ENCODE assay signal across 1 cellular context in the genomic region with DNA sequence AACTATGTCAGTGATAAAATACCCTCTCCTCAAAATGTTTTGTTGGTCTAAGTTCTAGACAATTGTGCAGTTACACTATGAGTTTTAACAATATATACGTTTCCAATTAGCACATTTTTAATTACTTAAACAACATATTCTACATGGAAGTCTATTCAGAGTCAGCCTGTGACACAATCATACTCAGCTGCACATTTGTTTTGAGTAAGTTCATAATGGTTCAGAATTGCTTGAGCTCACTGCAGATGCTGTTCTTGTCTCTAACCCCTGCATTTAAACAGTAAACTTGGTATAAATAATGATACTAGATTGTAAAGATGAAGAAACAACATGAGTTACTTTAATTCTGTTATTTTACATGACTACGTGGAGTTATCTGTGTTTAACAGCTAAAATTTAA.
TF ChIP-seq lines count a peak whose summit lies in the region.

No MANE protein-coding gene starts in this region.

TF ChIP-seq in K562, 482 proteins besides CTCF, POLR2A, EP300 and RAD21 (continued from another document):
- TF ChIP-seq, protein P1, sequence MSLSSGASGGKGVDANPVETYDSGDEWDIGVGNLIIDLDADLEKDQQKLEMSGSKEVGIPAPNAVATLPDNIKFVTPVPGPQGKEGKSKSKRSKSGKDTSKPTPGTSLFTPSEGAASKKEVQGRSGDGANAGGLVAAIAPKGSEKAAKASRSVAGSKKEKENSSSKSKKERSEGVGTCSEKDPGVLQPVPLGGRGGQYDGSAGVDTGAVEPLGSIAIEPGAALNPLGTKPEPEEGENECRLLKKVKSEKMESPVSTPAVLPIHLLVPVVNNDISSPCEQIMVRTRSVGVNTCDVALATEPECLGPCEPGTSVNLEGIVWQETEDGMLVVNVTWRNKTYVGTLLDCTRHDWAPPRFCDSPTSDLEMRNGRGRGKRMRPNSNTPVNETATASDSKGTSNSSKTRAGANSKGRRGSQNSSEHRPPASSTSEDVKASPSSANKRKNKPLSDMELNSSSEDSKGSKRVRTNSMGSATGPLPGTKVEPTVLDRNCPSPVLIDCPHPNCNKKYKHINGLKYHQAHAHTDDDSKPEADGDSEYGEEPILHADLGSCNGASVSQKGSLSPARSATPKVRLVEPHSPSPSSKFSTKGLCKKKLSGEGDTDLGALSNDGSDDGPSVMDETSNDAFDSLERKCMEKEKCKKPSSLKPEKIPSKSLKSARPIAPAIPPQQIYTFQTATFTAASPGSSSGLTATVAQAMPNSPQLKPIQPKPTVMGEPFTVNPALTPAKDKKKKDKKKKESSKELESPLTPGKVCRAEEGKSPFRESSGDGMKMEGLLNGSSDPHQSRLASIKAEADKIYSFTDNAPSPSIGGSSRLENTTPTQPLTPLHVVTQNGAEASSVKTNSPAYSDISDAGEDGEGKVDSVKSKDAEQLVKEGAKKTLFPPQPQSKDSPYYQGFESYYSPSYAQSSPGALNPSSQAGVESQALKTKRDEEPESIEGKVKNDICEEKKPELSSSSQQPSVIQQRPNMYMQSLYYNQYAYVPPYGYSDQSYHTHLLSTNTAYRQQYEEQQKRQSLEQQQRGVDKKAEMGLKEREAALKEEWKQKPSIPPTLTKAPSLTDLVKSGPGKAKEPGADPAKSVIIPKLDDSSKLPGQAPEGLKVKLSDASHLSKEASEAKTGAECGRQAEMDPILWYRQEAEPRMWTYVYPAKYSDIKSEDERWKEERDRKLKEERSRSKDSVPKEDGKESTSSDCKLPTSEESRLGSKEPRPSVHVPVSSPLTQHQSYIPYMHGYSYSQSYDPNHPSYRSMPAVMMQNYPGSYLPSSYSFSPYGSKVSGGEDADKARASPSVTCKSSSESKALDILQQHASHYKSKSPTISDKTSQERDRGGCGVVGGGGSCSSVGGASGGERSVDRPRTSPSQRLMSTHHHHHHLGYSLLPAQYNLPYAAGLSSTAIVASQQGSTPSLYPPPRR (CRISPR knock-in tag; IDR thresholded peaks at IDR 0.05; ENCODE audit: borderline replicate concordance) = no peak
- no peak for TF ChIP-seq SMARCB1 (IDR thresholded peaks at IDR 0.05; ENCODE audit: insufficient read length, low read depth)
- no peak for TF ChIP-seq ELF2 (CRISPR knock-in tag; IDR thresholded peaks at IDR 0.05)
- no peak for TF ChIP-seq RNF2 (IDR thresholded peaks at IDR 0.05)
- no peak for TF ChIP-seq NR4A1 (CRISPR knock-in tag; IDR thresholded peaks at IDR 0.05)
- TF ChIP-seq NR4A1 (tag; IDR thresholded peaks at IDR 0.05) = no peak
- TF ChIP-seq ZNF586 (CRISPR knock-in tag; conservative IDR thresholded peaks at IDR 0.05) = no peak
- TF ChIP-seq, protein P2, sequence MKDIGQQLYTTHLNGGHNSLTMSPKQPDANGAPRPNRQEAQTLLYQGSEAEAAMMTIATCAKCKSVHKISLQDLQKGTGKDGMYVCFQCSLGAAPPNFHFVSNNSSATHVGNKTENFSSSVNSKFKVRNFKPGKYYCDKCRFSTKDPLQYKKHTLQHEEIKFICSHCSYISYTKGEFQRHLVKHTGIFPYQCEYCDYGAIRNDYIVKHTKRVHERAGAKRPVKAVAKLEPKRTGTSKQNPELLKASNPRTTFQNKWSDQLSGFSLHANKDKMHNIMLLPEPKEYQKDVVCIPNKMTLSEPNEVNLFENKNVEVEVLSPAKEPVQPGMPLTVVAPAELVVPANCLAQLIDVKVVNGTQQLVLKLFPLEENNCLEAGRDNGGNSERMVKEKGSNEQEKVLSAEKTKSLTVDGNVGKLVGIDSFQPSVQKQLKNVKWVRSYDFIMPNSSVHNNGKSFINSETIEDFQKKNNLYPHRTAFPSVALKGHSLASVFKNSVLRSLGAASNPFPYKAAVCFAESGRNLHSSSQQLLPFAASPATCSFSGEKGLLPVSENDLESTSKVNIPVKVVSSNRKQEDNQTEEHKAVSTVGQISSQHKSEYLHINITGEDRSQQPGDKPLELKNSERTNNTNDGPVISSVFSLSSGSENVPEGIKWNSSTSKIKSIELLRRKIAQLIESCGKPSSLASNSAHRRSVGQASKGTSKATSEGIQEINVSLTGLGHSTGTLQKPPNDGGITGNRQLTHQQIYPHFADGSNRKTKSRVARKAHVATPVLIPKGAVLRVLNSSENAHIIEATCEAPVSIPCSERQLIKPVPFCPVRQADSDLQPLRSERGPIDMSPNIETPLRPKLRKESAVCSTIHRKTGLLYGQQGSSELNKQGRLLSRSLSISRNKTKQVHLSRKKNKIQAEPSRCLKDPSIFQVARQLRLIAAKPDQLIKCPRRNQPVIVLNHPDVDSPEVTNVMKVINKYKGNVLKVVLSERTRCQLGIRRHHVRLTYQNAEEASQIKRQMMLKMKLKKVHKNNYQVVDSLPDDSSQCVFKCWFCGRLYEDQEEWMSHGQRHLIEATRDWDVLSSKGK (CRISPR knock-in tag; IDR thresholded peaks at IDR 0.05) = no peak
- no peak for TF ChIP-seq BHLHE40 (IDR thresholded peaks at IDR 0.05; ENCODE audit: low read length)
